ENCODE assay signal across 20 cellular contexts in the genomic region with DNA sequence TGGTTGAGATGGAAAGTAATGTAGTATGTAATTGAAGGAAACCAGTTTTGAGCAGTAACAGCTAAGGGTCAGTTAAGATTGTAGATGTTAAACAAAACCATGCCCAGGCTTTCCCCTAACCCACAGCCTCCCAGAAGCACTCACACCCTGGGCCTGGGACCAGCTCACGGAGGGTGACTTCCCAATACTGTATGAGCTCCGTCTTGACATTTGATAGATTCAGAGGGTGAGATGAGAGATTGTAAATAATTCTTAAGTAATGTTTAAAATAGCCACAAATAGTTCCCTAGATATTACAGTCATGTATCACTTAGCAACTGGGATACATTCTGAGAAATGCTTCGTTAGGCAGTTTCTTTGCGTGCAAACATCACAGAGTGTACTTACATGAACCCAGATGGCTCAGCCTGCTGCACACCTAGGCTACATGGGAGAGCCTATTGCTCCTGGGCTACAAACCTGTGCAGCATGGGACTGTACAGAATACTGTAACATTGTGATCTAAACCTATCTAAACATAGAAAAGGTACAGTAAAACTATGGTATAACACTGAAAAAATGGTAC.
"Had no signal": no experiment of that assay in that cellular context is flagged by ENCODE, and none has a peak within 500 bp of the region (broad histone marks: within the 10 kb centered on the region; RNA-seq: fewer than 3 reads in every experiment).

No MANE protein-coding gene starts in this region.

- H3K4me2 ChIP-seq: smooth muscle cell had no signal

- H3K27me3 ChIP-seq: colonic mucosa, heart left ventricle, neutrophil, suprapubic skin, thyroid gland, upper lobe of right lung, vagina had no signal

- DNase-seq: colonic mucosa; dermis blood vessel endothelial cell; erythroblast; foreskin melanocyte; heart left ventricle; hippocampal formation; kidney glomerular epithelial cell; mesendoderm; naive B cell; nephron progenitor cell; posterior cingulate gyrus; right cardiac atrium; stimulated activated CD4-positive, alpha-beta T cell treated with anti-CD3 and anti-CD28 coated beads, Interleukin-2, amount 100 ng/mL, for 48 hours; stimulated activated naive CD4-positive, alpha-beta T cell treated with Interleukin-2 at 50 U/mL for 16 hours; thyroid gland; upper lobe of right lung had no signal

- H3K4me3 ChIP-seq: colonic mucosa, heart left ventricle, smooth muscle cell, suprapubic skin, thyroid gland, upper lobe of right lung, vagina had no signal

- H3K36me3 ChIP-seq: colonic mucosa, heart left ventricle, neutrophil, suprapubic skin, thyroid gland, upper lobe of right lung, vagina had no signal

- ATAC-seq: right cardiac atrium, upper lobe of right lung had no signal

- H3K27ac ChIP-seq: colonic mucosa, heart left ventricle, neutrophil, suprapubic skin, thyroid gland, upper lobe of right lung, vagina had no signal

- H3K4me1 ChIP-seq: colonic mucosa, heart left ventricle, suprapubic skin, thyroid gland, upper lobe of right lung, vagina had no signal

- H3K9me3 ChIP-seq: colonic mucosa, heart left ventricle, neutrophil, suprapubic skin, thyroid gland, upper lobe of right lung, vagina had no signal
